Comparison of ENCODE assay signal across 8 cellular contexts in genomic region chr3:71512000-71512399, GRCh38.
A peak's percentile ranks its signal among the peaks of the same experiment; 100 is the strongest.
DNase-seq lines count a peak whose midpoint lies in the region; ATAC-seq, FAIRE-seq and TF ChIP-seq lines count a peak whose summit lies in the region.

No MANE protein-coding gene starts in this region.

- no peaks in the 10 kb centered on the region for H4K20me1 ChIP-seq in OCI-LY1 (ENCODE audit: insufficient read depth, low read length)

- FAIRE-seq in A549 (lab: Jason Lieb, UNC): no peak

- H3K9me3 ChIP-seq in A549 (no peaks in the 10 kb centered on the region), OCI-LY1 (ENCODE audit: low read length) (no peaks in the 10 kb centered on the region)

- CTCF ChIA-PET in A549 (lab: Yijun Ruan, JAX): interaction anchor here (0.9 to 4.4 kb wide), 4 partner anchors 16 to 394 kb away, joined by 3 to 39 read pairs (median 3); partner anchors contain the start of gene FOXP1
- CTCF ChIA-PET in RWPE1 (lab: Yijun Ruan, JAX): no interaction called here

- TF ChIP-seq CTCF in A549 (IDR thresholded peaks at IDR 0.05) (peak; percentile 15; the same call in 1 of the 3 replicates), OCI-LY1 (IDR thresholded peaks at IDR 0.05; ENCODE audit: low read length) (peak; percentile 83), RWPE1 (conservative IDR thresholded peaks at IDR 0.05; ENCODE audit: low read depth) (no peak)

- TF ChIP-seq EP300 in A549 (IDR thresholded peaks at IDR 0.05): no peak

- POLR2A ChIA-PET in A549 (lab: Yijun Ruan, JAX): interaction anchor here (1.0 to 2.3 kb wide), 5 partner anchors 16 to 71 kb away, joined by 3 to 19 read pairs (median 4); partner anchors contain the start of gene FOXP1
- POLR2A ChIA-PET in RWPE1 (lab: Yijun Ruan, JAX; ENCODE audit: low non-redundant PET): no interaction called here

- no peaks in the 10 kb centered on the region for H3F3A ChIP-seq in OCI-LY1 (ENCODE audit: insufficient read depth, low read length)

- H3K4me2 ChIP-seq in A549 (peak overlapping the region; percentile 60; the same call in 1 of the 3 replicates), OCI-LY1 (ENCODE audit: low read length) (peak overlapping the region; percentile 48)

- H3K4me3 ChIP-seq in A549: no peak overlapping the region
- H3K4me3 ChIP-seq in OCI-LY1 (ENCODE audit: low read depth, low read length, poor library complexity, severe bottlenecking): no peak overlapping the region

- no peak overlapping the region for H2AFZ ChIP-seq in OCI-LY1 (ENCODE audit: low read length)

- no peak overlapping the region; the same call in 1 of the 2 replicates for H3K9ac ChIP-seq in OCI-LY1 (ENCODE audit: low read length)

- H3K27me3 ChIP-seq in OCI-LY1 (ENCODE audit: insufficient read depth, low read length): no peaks in the 10 kb centered on the region

- peak overlapping the region; percentile 76 to 90 for H3K27ac ChIP-seq in A549
- H3K27ac ChIP-seq in OCI-LY1 (ENCODE audit: low read depth, low read length, poor library complexity, severe bottlenecking): peak overlapping the region; percentile 58
- no peak overlapping the region for H3K27ac ChIP-seq in RWPE1

- H3K4me1 ChIP-seq in A549 (peaks cover 52% of the 10 kb centered on the region), OCI-LY1 (ENCODE audit: insufficient read depth, low read length, severe bottlenecking) (peaks cover 59% of the 10 kb centered on the region)

- no peak for TF ChIP-seq POLR2A in A549 (IDR thresholded peaks at IDR 0.05; ENCODE audit: low read length)

- WGBS in A549 (ENCODE audit: missing lambda C conversion rate): 77% methylated on average over 3 of the region's 3 CpGs

- peaks cover 7% of the 10 kb centered on the region for H3K36me3 ChIP-seq in OCI-LY1 (ENCODE audit: insufficient read depth, low read length)

- ATAC-seq in A549 (peak in 1 of 2 experiments; percentile 28; a peak in 3 of 6 replicates), GM19351 (IDR thresholded peaks at IDR 0.05; ENCODE audit: unreplicated experiment) (peak; percentile 75), HG03457 (IDR thresholded peaks at IDR 0.05; ENCODE audit: unreplicated experiment) (no peak)

- DNase-seq in A549 (ENCODE audit: low read depth in 1 of 2, low spot score in 1 of 2): no peak
- DNase-seq in effector CD8-positive, alpha-beta T cell (lab: John Stamatoyannopoulos, UW): peak; percentile 4
- DNase-seq in NCI-H1105 treated with DMSO at 0.1 percent for 48 hours (lab: John Stamatoyannopoulos, UW): no peak
- DNase-seq in RWPE1 (ENCODE audit: low spot score): no peak
- no peak for DNase-seq in AG08395 (ENCODE audit: low spot score)

- TF ChIP-seq RAD21 in A549 (conservative IDR thresholded peaks at IDR 0.05 in 1 of 2, IDR thresholded peaks at IDR 0.05 in 1 of 2): peak in 1 of 2 experiments; percentile 25; a peak in 2 of 5 replicates

- peaks cover 77% of the 10 kb centered on the region for H3K79me2 ChIP-seq in OCI-LY1 (ENCODE audit: insufficient read depth, low read length)

- no peaks in the 10 kb centered on the region for H3K9me2 ChIP-seq in OCI-LY1 (ENCODE audit: low read depth, low read length)

TF ChIP-seq in A549, 52 proteins besides CTCF, POLR2A, EP300 and RAD21:
- no peak for TF ChIP-seq HOXA7 (CRISPR knock-in tag; IDR thresholded peaks at IDR 0.05)
- TF ChIP-seq PHF8 (IDR thresholded peaks at IDR 0.05; ENCODE audit: borderline replicate concordance, low read depth): no peak
